22 cellular contexts compared by ENCODE assay signal in genomic region chr3:194301730-194302129, GRCh38. TPM values are rescaled to one million over a fixed set of nuclear protein-coding genes. Genes with fewer than 3 reads are reported as not detected.
A peak's percentile ranks its signal among the peaks of the same experiment; 100 is the strongest.
DNase-seq lines count a peak whose midpoint lies in the region; ATAC-seq lines count a peak whose summit lies in the region.
"Had no signal": no experiment of that assay in that cellular context is flagged by ENCODE, and none has a peak within 500 bp of the region (broad histone marks: within the 10 kb centered on the region; RNA-seq: fewer than 3 reads in every experiment).

No MANE protein-coding gene starts in this region.

- ATAC-seq in left cardiac atrium (no peak), Right ventricle myocardium superior (ENCODE audit: poor library complexity) (no peak), HG03378 (IDR thresholded peaks at IDR 0.05; ENCODE audit: unreplicated experiment) (no peak), GM21360 (IDR thresholded peaks at IDR 0.05; ENCODE audit: unreplicated experiment) (no peak)
- ATAC-seq: GM12878, PC-3 had no signal

- intact Hi-C loops in left cardiac atrium (cut with DNase I), result no loop called here
- intact Hi-C loops in Right ventricle myocardium superior (cut with DNase I), result no loop called here

- DNase-seq in left cardiac atrium (peak; percentile 7), Right ventricle myocardium superior (no peak), MV-4-11 (lab: John Stamatoyannopoulos, UW) (peak; percentile 7), left kidney (ENCODE audit: low read depth, low spot score) (peak; percentile 26)
- DNase-seq in activated T-cell treated with anti-CD3 and anti-CD28 coated beads, Interleukin-2, amount 50 U/mL, for 1 hour, result no peak
- DNase-seq: COR-L47, DMS79, H7, NCI-H1105, NCI-H146, NCI-H2029, NCI-H2171, NCI-H524 treated with DMSO at 0.1 percent for 48 hours, PC-3, SHP77 treated with DMSO at 0.1 percent for 48 hours, SK-N-SH had no signal

RNA-seq across cellular contexts. Expression of gene CPN2, which starts 49.4 kb away (rescaled TPM):
- total RNA-seq in left cardiac atrium (not detected), Right ventricle myocardium superior (2.4 TPM)
- total RNA-seq: A673; CD4-positive, alpha-beta T cell; GM12878; RPMI7951 had no signal

Comparison
In these comparisons a context has a peak if more than half of its experiments do, and no peak if none do; other contexts are left out.
1. DNase-seq: peak in left cardiac atrium (single experiment), MV-4-11 (single experiment) and left kidney (single experiment); none in Right ventricle myocardium superior (single experiment) and activated T-cell treated with anti-CD3 and anti-CD28 coated beads, Interleukin-2, amount 50 U/mL, for 1 hour (single experiment).